ENCODE assay signal across 11 cellular contexts in the genomic region with DNA sequence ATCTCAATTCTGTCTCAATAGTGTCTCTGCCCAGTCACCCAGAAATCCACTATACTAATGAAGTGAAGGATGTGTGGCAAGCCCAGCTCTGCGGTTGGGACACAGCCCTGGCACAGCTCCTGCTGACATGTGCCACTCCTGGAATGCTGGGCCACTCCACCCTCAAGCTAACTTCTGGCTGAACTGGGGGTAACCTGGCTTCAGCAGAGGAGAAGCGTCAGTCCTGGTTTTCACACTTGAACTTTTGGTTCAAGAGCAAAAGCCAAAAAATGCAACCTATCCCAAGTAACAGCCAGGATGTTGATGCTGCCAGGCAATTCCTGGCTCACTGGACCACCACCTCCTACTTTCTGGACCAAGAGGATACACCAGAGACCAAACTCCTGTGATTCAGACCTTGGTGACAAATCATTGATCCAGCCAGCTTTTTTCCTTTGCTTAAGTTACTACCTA.
DNase-seq lines count a peak whose midpoint lies in the region; ATAC-seq and TF ChIP-seq lines count a peak whose summit lies in the region.
"Had no signal": no experiment of that assay in that cellular context is flagged by ENCODE, and none has a peak within 500 bp of the region (broad histone marks: within the 10 kb centered on the region; RNA-seq: fewer than 3 reads in every experiment).

No MANE protein-coding gene starts in this region.

- no peak for TF ChIP-seq CTCF in Calu3 (IDR thresholded peaks at IDR 0.05; ENCODE audit: unreplicated experiment)
- no peak for TF ChIP-seq CTCF in heart left ventricle (IDR thresholded peaks at IDR 0.05)
- TF ChIP-seq CTCF in retinal pigment epithelial cell (conservative IDR thresholded peaks at IDR 0.05; ENCODE audit: low read depth, low read length): no peak
- TF ChIP-seq CTCF in brain microvascular endothelial cell (IDR thresholded peaks at IDR 0.05; ENCODE audit: low read depth, low read length, missing control alignments): no peak

- ATAC-seq in heart left ventricle (peak; percentile 88 to 95 (median 93)), GM19452 (IDR thresholded peaks at IDR 0.05; ENCODE audit: unreplicated experiment) (no peak)
- ATAC-seq: natural killer cell had no signal

- peak overlapping the region in 2 of 12 donors; percentile 9 to 24 for H3K27ac ChIP-seq in heart left ventricle
- no peak overlapping the region for H3K27ac ChIP-seq in brain microvascular endothelial cell
- H3K27ac ChIP-seq: WERI-Rb-1 had no signal

- H3K4me3 Mint-ChIP-seq in Calu3 (ENCODE audit: low read depth, unreplicated experiment): no peak overlapping the region
- H3K4me3 Mint-ChIP-seq: natural killer cell had no signal

- no peak for TF ChIP-seq POLR2A in heart left ventricle (IDR thresholded peaks at IDR 0.05)

- H3K27me3 ChIP-seq in adipocyte (replicated peaks; ENCODE audit: control insufficient read depth, insufficient read depth, low read length) (no peaks in the 10 kb centered on the region), heart left ventricle (no peaks in the 10 kb centered on the region), brain microvascular endothelial cell (replicated peaks) (no peaks in the 10 kb centered on the region)

- peaks cover 28% of the 10 kb centered on the region for H3K4me1 ChIP-seq in adipocyte (ENCODE audit: control insufficient read depth, insufficient read depth, low read length)
- peaks cover 0 to 11% (median 7%) of the 10 kb centered on the region in 12 donors for H3K4me1 ChIP-seq in heart left ventricle

- CTCF ChIA-PET in Calu3 (lab: Charles Lee): interaction anchor here (0.6 to 2.2 kb wide), 3 partner anchors 10 to 67 kb away, joined by 3 to 12 read pairs (median 4); no protein-coding TSS in a partner anchor

- in situ Hi-C loops in brain microvascular endothelial cell (cut with HindIII; ENCODE audit: low pct_ligation_motif_present, low sequenced_read_pairs) (no loop called here), G401 (cut with HindIII; ENCODE audit: low sequenced_read_pairs) (no loop called here)

- H3K4me3 ChIP-seq in adipocyte (ENCODE audit: low read length) (peak overlapping the region; percentile 49), heart left ventricle (no peak overlapping the region), retinal pigment epithelial cell (ENCODE audit: low read length) (no peak overlapping the region), brain microvascular endothelial cell (ENCODE audit: low read depth, low read length) (no peak overlapping the region)

- peaks cover 28% of the 10 kb centered on the region for H3K4me1 Mint-ChIP-seq in Calu3 (ENCODE audit: low read depth, unreplicated experiment)

- intact Hi-C loops in Calu3 (cut with micrococcal nuclease; ENCODE audit: unreplicated experiment) (no loop called here), heart left ventricle (cut with DNase I) (loop anchor here in 1 of 10 donors (10.0 kb wide), 1 partner anchor 192 kb away; no protein-coding TSS in a partner anchor)

- BruUV-seq in Calu3 (replicated peaks; lab: Mats Ljungman, UMichigan): no TSS peak

- no peaks in the 10 kb centered on the region for H3K9me3 ChIP-seq in adipocyte (ENCODE audit: control insufficient read depth, low read length)
- no peaks in the 10 kb centered on the region for H3K9me3 ChIP-seq in heart left ventricle

- no peaks in the 10 kb centered on the region for H3K27me3 Mint-ChIP-seq in Calu3 (ENCODE audit: unreplicated experiment)

- peak overlapping the region; percentile 67 for H3K9ac ChIP-seq in adipocyte (ENCODE audit: low read length)

- H3K27ac Mint-ChIP-seq in Calu3 (ENCODE audit: unreplicated experiment): no peak overlapping the region
- H3K27ac Mint-ChIP-seq: natural killer cell had no signal

- H3K36me3 ChIP-seq in adipocyte (ENCODE audit: control insufficient read depth, insufficient read depth, low read length, severe bottlenecking) (no peaks in the 10 kb centered on the region), heart left ventricle (no peaks in the 10 kb centered on the region), brain microvascular endothelial cell (replicated peaks) (no peaks in the 10 kb centered on the region)
- H3K36me3 ChIP-seq: WERI-Rb-1 had no signal

- H3K9me3 Mint-ChIP-seq in Calu3 (ENCODE audit: low read depth, unreplicated experiment): no peaks in the 10 kb centered on the region
- H3K9me3 Mint-ChIP-seq: natural killer cell had no signal

- H3K36me3 Mint-ChIP-seq in Calu3 (ENCODE audit: insufficient read depth, unreplicated experiment): no peaks in the 10 kb centered on the region
- H3K36me3 Mint-ChIP-seq: natural killer cell had no signal

- DNase-seq in Calu3 (peak; percentile 59), adipocyte (ENCODE audit: low read depth) (peak; percentile 78), heart left ventricle (peak in 4 of 5 donors; percentile 46 to 78 (median 59)), retinal pigment epithelial cell (ENCODE audit: low read depth) (peak; percentile 85), brain microvascular endothelial cell (no peak), T1000 (lab: John Stamatoyannopoulos, UW) (no peak), G401 (ENCODE audit: low spot score) (no peak)
- DNase-seq: natural killer cell, NCI-H187 treated with DMSO at 0.1 percent for 48 hours, WERI-Rb-1 had no signal

- 38 to 56% (median 48%) methylated on average over 1 to 2 of the region's 2 CpGs for WGBS in heart left ventricle, 4 donors

Comparison
In these comparisons a context has a peak if more than half of its experiments do, and no peak if none do; other contexts are left out.
1. DNase-seq: peak in Calu3 (single experiment), adipocyte (single experiment), heart left ventricle (4 of 5) and retinal pigment epithelial cell (single experiment); none in brain microvascular endothelial cell (single experiment), T1000 (single experiment) and G401 (single experiment).